19 cellular contexts compared by ENCODE assay signal in genomic region chr21:7953058-7953457, GRCh38.
DNase-seq lines count a peak whose midpoint lies in the region; ATAC-seq and TF ChIP-seq lines count a peak whose summit lies in the region.
"Had no signal": no experiment of that assay in that cellular context is flagged by ENCODE, and none has a peak within 500 bp of the region (broad histone marks: within the 10 kb centered on the region; RNA-seq: fewer than 3 reads in every experiment).

No MANE protein-coding gene starts in this region.

- H3K27me3 ChIP-seq in Karpas-422 (ENCODE audit: low read length) (no peaks in the 10 kb centered on the region), liver (ENCODE audit: control insufficient read depth in 4 of 4, insufficient read depth in 4 of 4, low read length in 3 of 4) (no peaks in the 10 kb centered on the region), upper lobe of right lung (no peaks in the 10 kb centered on the region)
- H3K27me3 ChIP-seq: SJCRH30 had no signal

- no peaks in the 10 kb centered on the region for H3K79me2 ChIP-seq in Karpas-422 (ENCODE audit: low read length)

- TF ChIP-seq CTCF in liver (IDR thresholded peaks at IDR 0.05; ENCODE audit: low read depth, low read length, missing input control) (no peak), upper lobe of right lung (IDR thresholded peaks at IDR 0.05) (no peak)

- no peaks in the 10 kb centered on the region for H3K9me2 ChIP-seq in Karpas-422 (replicated peaks; ENCODE audit: insufficient read depth, low read length)

- H3K4me3 ChIP-seq in Karpas-422 (ENCODE audit: low read length) (peak overlapping the region; percentile 3; the same call in 1 of the 2 replicates), liver (ENCODE audit: low read depth in 1 of 3, low read length in 3 of 3) (peak overlapping the region in 2 of 3 donors; percentile 8 to 46), upper lobe of right lung (no peak overlapping the region)
- H3K4me3 ChIP-seq: PC-9, SJCRH30 had no signal

- no peak overlapping the region for H3K4me2 ChIP-seq in Karpas-422 (ENCODE audit: low read depth, low read length, poor library complexity, severe bottlenecking)
- H3K4me2 ChIP-seq: PC-9 had no signal

- no peak for DNase-seq in HEK293T (ENCODE audit: extremely low spot score)
- no peak for DNase-seq in Karpas-422
- no peak for DNase-seq in upper lobe of right lung
- no peak for DNase-seq in COLO829 (ENCODE audit: low spot score)
- no peak for DNase-seq in stimulated activated naive CD4-positive, alpha-beta T cell (lab: John Stamatoyannopoulos, UW)
- no peak for DNase-seq in ureter (ENCODE audit: low spot score)
- DNase-seq: CD4-positive, CD25-positive, alpha-beta regulatory T cell; DMS79; GF-D8; MV-4-11; NCI-H2029; NCI-H446 treated with DMSO at 0.1 percent for 48 hours; NCI-H526; NCI-H82; PC-9; SJCRH30 had no signal

- intact Hi-C loops in upper lobe of right lung (cut with DNase I), result no loop called here

- CTCF ChIA-PET in HEK293T (lab: Yijun Ruan, JAX), result no interaction called here

- H4K20me1 ChIP-seq in Karpas-422 (ENCODE audit: insufficient read depth, low read depth, low read length), result no peaks in the 10 kb centered on the region

- H3K36me3 ChIP-seq in Karpas-422 (ENCODE audit: insufficient read depth, low read length) (no peaks in the 10 kb centered on the region), liver (ENCODE audit: control insufficient read depth in 4 of 4, insufficient read depth in 3 of 4, low read depth in 1 of 4, low read length in 3 of 4) (no peaks in the 10 kb centered on the region), upper lobe of right lung (no peaks in the 10 kb centered on the region)
- H3K36me3 ChIP-seq: SJCRH30 had no signal

- peak; percentile 2 for ATAC-seq in upper lobe of right lung
- ATAC-seq: Right ventricle myocardium inferior, SK-N-SH treated with all-trans-retinoic acid at 6 μM for 48 hours had no signal

- H3K9ac ChIP-seq in Karpas-422 (ENCODE audit: low read length), result no peak overlapping the region
- no peak overlapping the region for H3K9ac ChIP-seq in liver (ENCODE audit: low read depth in 1 of 2, low read length in 2 of 2)

- TF ChIP-seq RAD21 in liver (IDR thresholded peaks at IDR 0.05), result no peak

- POLR2A ChIA-PET in HEK293T (lab: Yijun Ruan, JAX), result no interaction called here

- H3K4me1 ChIP-seq in Karpas-422 (ENCODE audit: low read length), result no peaks in the 10 kb centered on the region
- no peaks in the 10 kb centered on the region for H3K4me1 ChIP-seq in liver (ENCODE audit: control insufficient read depth in 4 of 4, insufficient read depth in 4 of 4, low read length in 3 of 4)
- H3K4me1 ChIP-seq in upper lobe of right lung, result no peaks in the 10 kb centered on the region
- H3K4me1 ChIP-seq: SJCRH30 had no signal

- H3K27ac ChIP-seq in Karpas-422 (ENCODE audit: low read length) (no peak overlapping the region), liver (ENCODE audit: low read depth in 1 of 2, low read length in 2 of 2) (no peak overlapping the region), upper lobe of right lung (no peak overlapping the region)
- H3K27ac ChIP-seq: PC-9, SJCRH30 had no signal

- WGBS in liver, result 42% methylated on average over 2 of the region's 2 CpGs

- no peak overlapping the region for H2AFZ ChIP-seq in Karpas-422 (ENCODE audit: low read length)
- H2AFZ ChIP-seq: PC-9 had no signal

- H3K9me3 ChIP-seq in Karpas-422 (ENCODE audit: low read length) (peaks cover 98% of the 10 kb centered on the region), liver (ENCODE audit: control insufficient read depth in 4 of 4, low read length in 3 of 4) (peaks cover 65 to 91% (median 86%) of the 10 kb centered on the region in 4 donors), upper lobe of right lung (peaks cover 86% of the 10 kb centered on the region)

TF ChIP-seq in HEK293T, 16 proteins besides CTCF, POLR2A, EP300 and RAD21:
- no peak for TF ChIP-seq TARDBP (IDR thresholded peaks at IDR 0.05)
- no peak for TF ChIP-seq HDGF (IDR thresholded peaks at IDR 0.05; ENCODE audit: borderline replicate concordance)
- TF ChIP-seq ELF4 (IDR thresholded peaks at IDR 0.05), result 0 out of 2 replicates have a peak, but pooled peaks have one; percentile 12
- no peak for TF ChIP-seq NFRKB (IDR thresholded peaks at IDR 0.05)
- no peak for TF ChIP-seq SUZ12 (IDR thresholded peaks at IDR 0.05)
- no peak for TF ChIP-seq FOXK2 (IDR thresholded peaks at IDR 0.05)
TF ChIP-seq in HEK293T: peak in this region for 1.

TF ChIP-seq in liver, 16 proteins besides CTCF, POLR2A, EP300 and RAD21:
- no peak for TF ChIP-seq HNF4G (IDR thresholded peaks at IDR 0.05)
